ENCODE assay signal across 8 cellular contexts in genomic region chr6:144266091-144266649, GRCh38. TPM values are rescaled to one million over a fixed set of nuclear protein-coding genes. Genes with fewer than 3 reads are reported as not detected.
DNase-seq lines count a peak whose midpoint lies in the region; ATAC-seq, FAIRE-seq and TF ChIP-seq lines count a peak whose summit lies in the region.

No MANE protein-coding gene starts in this region.

- no TSS peak for BruUV-seq in HCT116 (replicated peaks; lab: Mats Ljungman, UMichigan)

- peak overlapping the region; percentile 100 for H3K27ac Mint-ChIP-seq in astrocyte (ENCODE audit: unreplicated experiment)

- peak; percentile 29; the same call in 1 of the 2 replicates for TF ChIP-seq RAD21 in HCT116 (IDR thresholded peaks at IDR 0.05; ENCODE audit: low read depth)

- H3K4me3 ChIP-seq in HCT116 (replicated peaks in 1 of 2; ENCODE audit: low read depth in 1 of 2, low read length in 2 of 2): peak overlapping the region; percentile 22 to 52
- peak overlapping the region; percentile 2 for H3K4me3 ChIP-seq in astrocyte (ENCODE audit: insufficient read depth, low read depth, low read length)
- peak overlapping the region; percentile 52 for H3K4me3 ChIP-seq in iPS-18a (ENCODE audit: low read length)
- H3K4me3 ChIP-seq in smooth muscle cell: no peak overlapping the region

- H3K9me3 ChIP-seq in HCT116 (ENCODE audit: control insufficient read depth in 1 of 2, insufficient read depth in 1 of 2, low read depth in 1 of 2, low read length in 2 of 2): peaks cover 0 to 3% of the 10 kb centered on the region in 2 experiments; a peak in 1 of 4 replicates
- peaks cover 4% of the 10 kb centered on the region for H3K9me3 ChIP-seq in astrocyte (ENCODE audit: insufficient read depth, low read depth, low read length)
- no peaks in the 10 kb centered on the region for H3K9me3 ChIP-seq in iPS-18a (ENCODE audit: control insufficient read depth, low read depth, low read length)
- no peaks in the 10 kb centered on the region for H3K9me3 ChIP-seq in smooth muscle cell (replicated peaks; ENCODE audit: low read depth)

- intact Hi-C loops in HCT116 (cut with micrococcal nuclease): no loop called here

- FAIRE-seq in astrocyte (lab: Jason Lieb, UNC): no peak

- peaks cover 26% of the 10 kb centered on the region for H3K4me1 Mint-ChIP-seq in astrocyte (ENCODE audit: low read depth, unreplicated experiment)

- H3K27me3 Mint-ChIP-seq in astrocyte (ENCODE audit: low read depth, unreplicated experiment): no peaks in the 10 kb centered on the region

- peaks cover 6% of the 10 kb centered on the region for H3K9me3 Mint-ChIP-seq in astrocyte (ENCODE audit: unreplicated experiment)

- CTCF ChIA-PET in HCT116 (lab: Charles Lee): no interaction called here

- H4K20me1 ChIP-seq in HCT116 (ENCODE audit: insufficient read depth): no peaks in the 10 kb centered on the region
- no peaks in the 10 kb centered on the region for H4K20me1 ChIP-seq in astrocyte (ENCODE audit: insufficient read depth, low read length)
- no peaks in the 10 kb centered on the region for H4K20me1 ChIP-seq in smooth muscle cell (ENCODE audit: low read depth)

- POLR2A ChIA-PET in HCT116 (lab: Charles Lee): no interaction called here

- H3K9ac ChIP-seq in HCT116 (ENCODE audit: low read length) (peak overlapping the region; percentile 50), astrocyte (ENCODE audit: low read length) (peak overlapping the region; percentile 46), iPS-18a (ENCODE audit: low read length) (peak overlapping the region; percentile 68), smooth muscle cell (ENCODE audit: low read depth) (no peak overlapping the region)

- peak overlapping the region; percentile 89 for H2AFZ ChIP-seq in HCT116 (ENCODE audit: low read depth, low read length, poor library complexity, severe bottlenecking)
- peak overlapping the region; percentile 33 for H2AFZ ChIP-seq in astrocyte (ENCODE audit: low read depth, low read length)
- peak overlapping the region; percentile 73 for H2AFZ ChIP-seq in smooth muscle cell (ENCODE audit: low read depth)

- DNase-seq in HCT116 (ENCODE audit: low read depth, low spot score) (peak; percentile 64), astrocyte (ENCODE audit: low read depth) (peak; percentile 85), smooth muscle cell (lab: John Stamatoyannopoulos, UW; ENCODE audit: unreplicated experiment) (no peak), NCI-H2107 (lab: John Stamatoyannopoulos, UW) (no peak)
- no peak for DNase-seq in stimulated activated CD4-positive, alpha-beta T cell treated with anti-CD3 and anti-CD28 coated beads, Interleukin-1b, Interleukin-23, amount 100 ng/mL, for 48 hours
- DNase-seq in activated naive CD4-positive, alpha-beta T cell (lab: John Stamatoyannopoulos, UW): no peak

- peaks cover 23 to 32% of the 10 kb centered on the region in 2 experiments for H3K4me1 ChIP-seq in HCT116 (ENCODE audit: control insufficient read depth in 1 of 2, insufficient read depth in 2 of 2, low read length in 2 of 2)
- H3K4me1 ChIP-seq in astrocyte (ENCODE audit: insufficient read depth, low read length): peaks cover 28% of the 10 kb centered on the region
- peaks cover 27% of the 10 kb centered on the region for H3K4me1 ChIP-seq in iPS-18a (ENCODE audit: control insufficient read depth, low read depth, low read length)
- H3K4me1 ChIP-seq in smooth muscle cell (ENCODE audit: low read depth): peaks cover 34% of the 10 kb centered on the region

- H3K9me2 ChIP-seq in HCT116 (ENCODE audit: insufficient read depth): no peaks in the 10 kb centered on the region

- no peak for TF ChIP-seq CTCF in HCT116 (IDR thresholded peaks at IDR 0.05 in 2 of 3, conservative IDR thresholded peaks at IDR 0.05 in 1 of 3; ENCODE audit: borderline replicate concordance in 1 of 3, insufficient read depth in 1 of 3, low read depth in 2 of 3, low read length in 2 of 3)
- TF ChIP-seq CTCF in astrocyte (IDR thresholded peaks at IDR 0.05; ENCODE audit: insufficient read depth, low read depth, low read length): no peak
- no peak for TF ChIP-seq CTCF in smooth muscle cell (IDR thresholded peaks at IDR 0.05; ENCODE audit: borderline replicate concordance, insufficient read depth, poor library complexity, severe bottlenecking)

- H3K27me3 ChIP-seq in HCT116 (ENCODE audit: insufficient read depth, low read length) (no peaks in the 10 kb centered on the region), astrocyte (ENCODE audit: insufficient read depth, low read length) (no peaks in the 10 kb centered on the region), iPS-18a (ENCODE audit: control insufficient read depth, insufficient read depth, low read length) (no peaks in the 10 kb centered on the region), smooth muscle cell (ENCODE audit: low read depth) (no peaks in the 10 kb centered on the region)

- H3K4me2 ChIP-seq in HCT116 (ENCODE audit: low read length): peak overlapping the region; percentile 90
- peak overlapping the region; percentile 81 for H3K4me2 ChIP-seq in astrocyte (ENCODE audit: low read length)
- peak overlapping the region; percentile 79 for H3K4me2 ChIP-seq in smooth muscle cell

- no peak for TF ChIP-seq POLR2A in HCT116 (IDR thresholded peaks at IDR 0.05; ENCODE audit: borderline replicate concordance, extremely low read depth, insufficient read depth, insufficient read length)

- H3K79me2 ChIP-seq in HCT116 (ENCODE audit: insufficient read depth, low read length) (no peaks in the 10 kb centered on the region), astrocyte (ENCODE audit: insufficient read depth, low read length) (no peaks in the 10 kb centered on the region), smooth muscle cell (ENCODE audit: low read depth) (no peaks in the 10 kb centered on the region)

- H3F3A ChIP-seq in smooth muscle cell (ENCODE audit: low read depth): peaks cover 10% of the 10 kb centered on the region

- RAD21 ChIA-PET in HCT116 (lab: Charles Lee; ENCODE audit: low non-redundant PET in 1 of 2, low total read pairs in 2 of 2, uncharacterized antibody in 2 of 2, unreplicated experiment in 2 of 2): no interaction called here

- WGBS in smooth muscle cell (ENCODE audit: low lambda C conversion rate): 36% methylated on average over 6 of the region's 6 CpGs

- no peak overlapping the region for H3K4me3 Mint-ChIP-seq in astrocyte (ENCODE audit: unreplicated experiment)

- ATAC-seq in HCT116: peak; percentile 74
- no peak for ATAC-seq in HG02763 (IDR thresholded peaks at IDR 0.05; ENCODE audit: unreplicated experiment)

- H3K27ac ChIP-seq in HCT116 (ENCODE audit: low read depth, low read length): peak overlapping the region; percentile 41
- peak overlapping the region; percentile 92 for H3K27ac ChIP-seq in astrocyte (ENCODE audit: low read depth, low read length)
- H3K27ac ChIP-seq in iPS-18a (ENCODE audit: low read length): peak overlapping the region; percentile 92
- H3K27ac ChIP-seq in smooth muscle cell (ENCODE audit: low read depth): peak overlapping the region; percentile 89

- H3K36me3 Mint-ChIP-seq in astrocyte (ENCODE audit: low read depth, unreplicated experiment): no peaks in the 10 kb centered on the region

- H3K36me3 ChIP-seq in HCT116 (ENCODE audit: control insufficient read depth in 1 of 2, insufficient read depth in 2 of 2, low read length in 2 of 2): no peaks in the 10 kb centered on the region
- H3K36me3 ChIP-seq in astrocyte (ENCODE audit: insufficient read depth, low read length): no peaks in the 10 kb centered on the region
- no peaks in the 10 kb centered on the region for H3K36me3 ChIP-seq in iPS-18a (ENCODE audit: control insufficient read depth, low read depth, low read length)
- H3K36me3 ChIP-seq in smooth muscle cell (ENCODE audit: low read depth): no peaks in the 10 kb centered on the region

TF ChIP-seq in HCT116, 20 proteins besides CTCF, POLR2A, EP300 and RAD21 (continues in another document):
- TF ChIP-seq JUND (IDR thresholded peaks at IDR 0.05) (peak; percentile 25; the same call in 1 of the 2 replicates), TCF7L2 (IDR thresholded peaks at IDR 0.05; ENCODE audit: borderline replicate concordance, extremely low read depth, insufficient read depth, insufficient read length) (peak; percentile 10), POLR2AphosphoS5 (IDR thresholded peaks at IDR 0.05; ENCODE audit: low read depth, low read length) (0 out of 2 replicates have a peak, but pooled peaks have one; percentile 24), REST (IDR thresholded peaks at IDR 0.05; ENCODE audit: low read depth) (no peak), ZNF274 (IDR thresholded peaks at IDR 0.05; ENCODE audit: low read depth, low read length) (no peak), SRF (IDR thresholded peaks at IDR 0.05; ENCODE audit: low read depth) (peak; percentile 32), CEBPB (IDR thresholded peaks at IDR 0.05; ENCODE audit: low read depth) (peak; percentile 46; the same call in 1 of the 2 replicates)

RNA-seq across cellular contexts. Expression of gene UTRN, which starts 19.0 kb away (rescaled TPM):
- total RNA-seq in HCT116 (2021; ENCODE audit: unreplicated experiment) (28.4 TPM), astrocyte (62.1 and 86.3 TPM in 2 replicates), smooth muscle cell (35.9 and 47.3 TPM in 2 replicates)
- polyA plus RNA-seq in HCT116 (2012): 7.7 and 11.4 TPM in 2 replicates
- 12.6 and 25.2 TPM in 2 replicates for polyA plus RNA-seq in smooth muscle cell

Comparison
In these comparisons a context has a peak if more than half of its experiments do, and no peak if none do; other contexts are left out.
1. DNase-seq: peak in HCT116 (single experiment) and astrocyte (single experiment); none in smooth muscle cell (single experiment), stimulated activated CD4-positive, alpha-beta T cell treated with anti-CD3 and anti-CD28 coated beads, Interleukin-1b, Interleukin-23, amount 100 ng/mL, for 48 hours (single experiment), activated naive CD4-positive, alpha-beta T cell (0 of 4) and NCI-H2107 (single experiment).
2. H2AFZ ChIP-seq: peak in every context shown above with its lines; median percentile 89 in HCT116; 73 in smooth muscle cell; 33 in astrocyte.
3. H3K27ac ChIP-seq: peak in every context shown above with its lines; median percentile 92 in astrocyte; 92 in iPS-18a; 89 in smooth muscle cell; 41 in HCT116.
4. Peak in every context shown above with its lines, with median percentiles within 50 percentile points of each other: H3K4me2 ChIP-seq.